In the genomic region with DNA sequence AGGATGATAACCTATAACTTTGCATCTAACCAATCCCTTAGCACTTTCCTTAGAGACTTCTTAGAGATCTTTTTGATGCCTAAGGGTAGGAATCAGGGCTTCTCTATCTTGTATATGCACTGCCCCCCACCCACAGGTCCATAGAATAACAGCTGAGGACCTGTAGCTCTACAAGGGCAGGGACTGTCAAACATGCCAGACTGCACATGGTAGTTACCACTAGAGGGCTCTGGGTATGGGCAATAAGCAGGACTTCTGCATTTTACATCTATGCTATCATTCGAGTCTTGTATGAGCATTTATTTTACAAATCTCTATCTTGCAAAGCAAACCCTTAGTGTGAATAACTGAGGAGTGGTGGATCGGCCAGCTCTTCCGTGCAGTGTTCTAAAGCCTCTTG, we compare ENCODE assay signal across 12 cellular contexts.
DNase-seq lines count a peak whose midpoint lies in the region; ATAC-seq and TF ChIP-seq lines count a peak whose summit lies in the region.
"Had no signal": no experiment of that assay in that cellular context is flagged by ENCODE, and none has a peak within 500 bp of the region (broad histone marks: within the 10 kb centered on the region; RNA-seq: fewer than 3 reads in every experiment).

No MANE protein-coding gene starts in this region.

- in situ Hi-C loops in brain microvascular endothelial cell (cut with HindIII; ENCODE audit: low pct_ligation_motif_present, low sequenced_read_pairs) = no loop called here

- H3K4me1 Mint-ChIP-seq in HFFc6 (ENCODE audit: low read depth) = no peaks in the 10 kb centered on the region

- DNase-seq in DMS53 treated with DMSO at 0.1 percent for 48 hours (lab: John Stamatoyannopoulos, UW; ENCODE audit: unreplicated experiment) (peak; percentile 26), M059J (ENCODE audit: low read depth) (peak; percentile 6), lower lobe of right lung (no peak), HFFc6 (no peak), GF-D8 (lab: John Stamatoyannopoulos, UW) (no peak), brain microvascular endothelial cell (no peak), DMS114 treated with DMSO at 0.1 percent for 48 hours (lab: John Stamatoyannopoulos, UW; ENCODE audit: unreplicated experiment) (no peak)
- DNase-seq: activated CD4-positive, alpha-beta T cell treated with anti-CD3 and anti-CD28 coated beads for 1 hour; NCI-H1436 treated with DMSO at 0.1 percent for 48 hours; stimulated activated CD4-positive, alpha-beta T cell treated with anti-CD3 and anti-CD28 coated beads, Interleukin-1b, Interleukin-23, amount 100 ng/mL, for 48 hours had no signal

- H3K36me3 ChIP-seq in lower lobe of right lung = no peaks in the 10 kb centered on the region
- H3K36me3 ChIP-seq in brain microvascular endothelial cell (replicated peaks) = no peaks in the 10 kb centered on the region
- H3K36me3 ChIP-seq: cardiac muscle cell had no signal

- no peaks in the 10 kb centered on the region for H3K27me3 ChIP-seq in lower lobe of right lung (ENCODE audit: low read depth)
- H3K27me3 ChIP-seq in brain microvascular endothelial cell (replicated peaks) = no peaks in the 10 kb centered on the region
- H3K27me3 ChIP-seq: cardiac muscle cell had no signal

- H3K27ac ChIP-seq in VCaP (peak overlapping the region; percentile 49), lower lobe of right lung (peak overlapping the region; percentile 70), brain microvascular endothelial cell (no peak overlapping the region)
- H3K27ac ChIP-seq: cardiac muscle cell had no signal

- H3K36me3 Mint-ChIP-seq in HFFc6 (ENCODE audit: low read depth) = peaks cover 3% of the 10 kb centered on the region; the same call in 1 of the 2 replicates

- ATAC-seq in lower lobe of right lung = peak; percentile 78 to 80

- H3K4me3 ChIP-seq in lower lobe of right lung (no peak overlapping the region), brain microvascular endothelial cell (ENCODE audit: low read depth, low read length) (no peak overlapping the region)
- H3K4me3 ChIP-seq: cardiac muscle cell had no signal

- no peaks in the 10 kb centered on the region; the same call in 1 of the 2 replicates for H3K27me3 Mint-ChIP-seq in HFFc6 (ENCODE audit: insufficient read depth)

- no peaks in the 10 kb centered on the region for H3K9me3 ChIP-seq in lower lobe of right lung

- H3K9me3 Mint-ChIP-seq in HFFc6 = peaks cover 45% of the 10 kb centered on the region

- intact Hi-C loops in lower lobe of right lung (cut with DNase I) = no loop called here

- H3K4me1 ChIP-seq in lower lobe of right lung = peaks cover 12% of the 10 kb centered on the region

- TF ChIP-seq CTCF in VCaP (conservative IDR thresholded peaks at IDR 0.05) (peak; percentile 56), lower lobe of right lung (IDR thresholded peaks at IDR 0.05) (peak; percentile 48), HFFc6 (IDR thresholded peaks at IDR 0.05) (no peak), brain microvascular endothelial cell (IDR thresholded peaks at IDR 0.05; ENCODE audit: low read depth, low read length, missing control alignments) (no peak)

- H3K27ac Mint-ChIP-seq in HFFc6 = no peak overlapping the region

- no peak overlapping the region for H3K4me3 Mint-ChIP-seq in HFFc6

Comparison
In these comparisons a context has a peak if more than half of its experiments do, and no peak if none do; other contexts are left out.
1. DNase-seq: peak in DMS53 treated with DMSO at 0.1 percent for 48 hours (single experiment) and M059J (single experiment); none in lower lobe of right lung (single experiment), HFFc6 (single experiment), GF-D8 (single experiment), brain microvascular endothelial cell (single experiment) and DMS114 treated with DMSO at 0.1 percent for 48 hours (single experiment).
2. CTCF ChIP-seq: peak in VCaP (single experiment) and lower lobe of right lung (single experiment); none in HFFc6 (single experiment) and brain microvascular endothelial cell (single experiment).